32 cellular contexts compared by ENCODE assay signal in genomic region chr3:133532951-133533350, GRCh38. TPM values are rescaled to one million over a fixed set of nuclear protein-coding genes. Genes with fewer than 3 reads are reported as not detected.
DNase-seq lines count a peak whose midpoint lies in the region; FAIRE-seq and TF ChIP-seq lines count a peak whose summit lies in the region.
"Had no signal": no experiment of that assay in that cellular context is flagged by ENCODE, and none has a peak within 500 bp of the region (broad histone marks: within the 10 kb centered on the region; RNA-seq: fewer than 3 reads in every experiment).

No MANE protein-coding gene starts in this region.

- H3K9ac ChIP-seq in H1 (replicated peaks in 1 of 4; ENCODE audit: extremely low read depth in 1 of 4, low read depth in 3 of 4, low read length in 3 of 4) (no peak overlapping the region), neuronal stem cell (ENCODE audit: low read depth, low read length, poor library complexity) (no peak overlapping the region), H9 (ENCODE audit: extremely low read depth, insufficient read length, low read length) (no peak overlapping the region)
- H3K9ac ChIP-seq: SK-N-SH had no signal

- H2BK5ac ChIP-seq in H1 (ENCODE audit: low read depth, low read length): no peak overlapping the region
- H2BK5ac ChIP-seq in neuronal stem cell (ENCODE audit: low read length): no peak overlapping the region
- no peak overlapping the region for H2BK5ac ChIP-seq in H9 (ENCODE audit: insufficient read length, low read length)

- intact Hi-C loops in Caco-2 (cut with micrococcal nuclease; ENCODE audit: unreplicated experiment): loop anchor here (2.0 to 5.0 kb wide), 2 partner anchors 34 to 39 kb away; partner anchors contain the start of gene CDV3

- no peak for TF ChIP-seq EP300 in H1 (IDR thresholded peaks at IDR 0.05; ENCODE audit: borderline replicate concordance in 1 of 2, low read depth in 2 of 2, low read length in 2 of 2)

- no peak overlapping the region for H2BK120ac ChIP-seq in H1 (replicated peaks; ENCODE audit: low read depth, low read length)
- no peak overlapping the region for H2BK120ac ChIP-seq in neuronal stem cell (ENCODE audit: low read depth, low read length)
- H2BK120ac ChIP-seq in H9 (ENCODE audit: low read depth, low read length, poor library complexity, severe bottlenecking): no peak overlapping the region

- H3T11ph ChIP-seq in H9 (ENCODE audit: low read length): no peak overlapping the region

- 92% methylated on average over 5 of the region's 5 CpGs; no CpG with 5 or more reads in 1 of the 2 experiments for WGBS in H1 (ENCODE audit: extremely low coverage in 1 of 2, insufficient coverage in 1 of 2, insufficient read length in 1 of 2, insufficient replicate concordance in 2 of 2, low coverage in 1 of 2, low lambda C conversion rate in 2 of 2, missing lambda C conversion rate in 1 of 2), 2 experiments
- WGBS in neuronal stem cell (ENCODE audit: extremely low coverage in 2 of 2, insufficient read length in 2 of 2, insufficient replicate concordance in 1 of 2), 2 donors: no CpG with 5 or more reads among the region's 5 CpGs
- no CpG with 5 or more reads among the region's 5 CpGs for WGBS in H9 (ENCODE audit: extremely low coverage, insufficient read length, low lambda C conversion rate)

- H3K79me2 ChIP-seq in H1 (ENCODE audit: control insufficient read depth in 1 of 2, insufficient read depth in 2 of 2, low read length in 2 of 2): no peaks in the 10 kb centered on the region
- H3K79me2 ChIP-seq in H9 (ENCODE audit: insufficient read depth, low read length): no peaks in the 10 kb centered on the region

- peak overlapping the region; percentile 53; the same call in 1 of the 2 replicates for H2AFZ ChIP-seq in H1 (ENCODE audit: low read length)
- no peak overlapping the region for H2AFZ ChIP-seq in neuronal stem cell (ENCODE audit: low read length)
- H2AFZ ChIP-seq in H9 (ENCODE audit: low read length): no peak overlapping the region

- H3K14ac ChIP-seq in H1 (ENCODE audit: insufficient read length): no peak overlapping the region
- H3K14ac ChIP-seq in neuronal stem cell (ENCODE audit: low read length): no peak overlapping the region
- H3K14ac ChIP-seq in H9 (ENCODE audit: insufficient read depth, low read length): no peak overlapping the region

- H3K27ac ChIP-seq in H1 (ENCODE audit: low read depth, low read length) (no peak overlapping the region), neuronal stem cell (replicated peaks; ENCODE audit: low read length) (no peak overlapping the region), H9 (ENCODE audit: insufficient read length, low read depth, low read length) (no peak overlapping the region)
- H3K27ac ChIP-seq: psoas muscle, sigmoid colon, tibial artery had no signal

- peak overlapping the region; percentile 95 for H3K27ac Mint-ChIP-seq in Caco-2 (ENCODE audit: unreplicated experiment)
- H3K27ac Mint-ChIP-seq in H9: no peak overlapping the region
- H3K27ac Mint-ChIP-seq: activated CD4-positive, alpha-beta memory T cell treated with anti-CD3 and anti-CD28 coated beads, Interleukin-2, amount 10 ng/mL, durations not matched to agents 7 days and 5 days; activated naive CD8-positive, alpha-beta T cell treated with anti-CD3 and anti-CD28 coated beads, Interleukin-2, amount 50 U/mL, for 24 hours; CD8-positive, alpha-beta T cell; naive B cell; T-helper 1 cell treated with Interleukin-12 subunit alpha and Interleukin-12 subunit beta and Interleukin-4 antibody, amounts not matched to agents 30 μg/mL and 1 μg/mL, for 36 hours had no signal

- no peak overlapping the region for H4K5ac ChIP-seq in H1 (ENCODE audit: insufficient read length, low read depth, low read length)
- no peak overlapping the region for H4K5ac ChIP-seq in H9 (ENCODE audit: insufficient read length, low read depth, low read length)

- H4K20me1 ChIP-seq in H1 (replicated peaks in 1 of 2; ENCODE audit: control insufficient read depth in 1 of 2, insufficient read depth in 2 of 2, low read length in 2 of 2): no peaks in the 10 kb centered on the region
- no peaks in the 10 kb centered on the region for H4K20me1 ChIP-seq in H9 (ENCODE audit: control insufficient read depth, insufficient read depth, insufficient read length)

- CTCF ChIA-PET in Caco-2 (lab: Charles Lee) (interaction anchor here (0.6 to 1.5 kb wide), 3 partner anchors 14 to 46 kb away, joined by 3 to 4 read pairs (median 4); no protein-coding TSS in a partner anchor), H1 (lab: Charles Lee; ENCODE audit: partially characterized antibody) (interaction anchor here (0.6 kb wide), 1 partner anchor 785 kb away, joined by 3 read pairs; no protein-coding TSS in a partner anchor)

- peaks cover 45% of the 10 kb centered on the region for H3K4me1 Mint-ChIP-seq in Caco-2 (ENCODE audit: low read depth, unreplicated experiment)
- peaks cover 0 to 4% of the 10 kb centered on the region in 2 experiments; a peak in 1 of 4 replicates for H3K4me1 Mint-ChIP-seq in H9
- H3K4me1 Mint-ChIP-seq: activated CD4-positive, alpha-beta memory T cell treated with anti-CD3 and anti-CD28 coated beads, Interleukin-2, amount 10 ng/mL, durations not matched to agents 7 days and 5 days; activated naive CD8-positive, alpha-beta T cell treated with anti-CD3 and anti-CD28 coated beads, Interleukin-2, amount 50 U/mL, for 24 hours had no signal

- DNase-seq in Caco-2 (peak; percentile 31 to 62), LHCN-M2 (ENCODE audit: low read depth) (peak; percentile 49), H1 (ENCODE audit: low read depth in 1 of 2, low spot score in 2 of 2) (no peak), myocyte (ENCODE audit: low read depth) (peak; percentile 94), neuronal stem cell (ENCODE audit: low spot score) (no peak), frontal cortex (ENCODE audit: low spot score in 2 of 2) (no peak), H9 (no peak), HuH-7 (ENCODE audit: low spot score) (no peak)
- DNase-seq: activated CD4-positive, alpha-beta memory T cell treated with anti-CD3 and anti-CD28 coated beads, Interleukin-2, amount 10 ng/mL, durations not matched to agents 7 days and 5 days; activated CD4-positive, alpha-beta T cell treated with anti-CD3 and anti-CD28 coated beads for 1 hour; activated CD8-positive, alpha-beta memory T cell treated with anti-CD3 and anti-CD28 coated beads, Interleukin-2, amount 50 U/mL, for 4 hours; activated naive CD4-positive, alpha-beta T cell; activated naive CD8-positive, alpha-beta T cell treated with anti-CD3 and anti-CD28 coated beads, Interleukin-2, amount 50 U/mL, for 24 hours; BE2C; CD8-positive, alpha-beta T cell; cerebellar nuclear complex; glutamatergic neuron; naive B cell; NCI-H1105; NCI-H187 treated with DMSO at 0.1 percent for 48 hours; NCI-H526 treated with DMSO at 0.1 percent for 48 hours; occipital lobe; PC-3; psoas muscle; sigmoid colon; SK-N-SH; stimulated activated CD4-positive, alpha-beta T cell treated with anti-CD3 and anti-CD28 coated beads, Interleukin-4, amount 100 ng/mL, for 24 hours; tibial artery had no signal

- TF ChIP-seq CTCF in Caco-2 (IDR thresholded peaks at IDR 0.05; ENCODE audit: insufficient read depth in 1 of 2, low read depth in 1 of 2, low read length in 1 of 2, severe bottlenecking in 1 of 2, unreplicated experiment in 1 of 2): no peak
- no peak for TF ChIP-seq CTCF in H1 (IDR thresholded peaks at IDR 0.05; ENCODE audit: control extremely low read depth in 1 of 3, insufficient read depth in 1 of 3, low read depth in 1 of 3, low read length in 3 of 3)
- no peak for TF ChIP-seq CTCF in H9 (conservative IDR thresholded peaks at IDR 0.05)

- H3K27me3 Mint-ChIP-seq in Caco-2 (ENCODE audit: insufficient read depth, unreplicated experiment): no peaks in the 10 kb centered on the region
- no peaks in the 10 kb centered on the region for H3K27me3 Mint-ChIP-seq in H9 (ENCODE audit: low read depth)
- H3K27me3 Mint-ChIP-seq: activated CD4-positive, alpha-beta memory T cell treated with anti-CD3 and anti-CD28 coated beads, Interleukin-2, amount 10 ng/mL, durations not matched to agents 7 days and 5 days; activated naive CD8-positive, alpha-beta T cell treated with anti-CD3 and anti-CD28 coated beads, Interleukin-2, amount 50 U/mL, for 24 hours had no signal

- H3K4ac ChIP-seq in H1 (replicated peaks; ENCODE audit: insufficient read length, low read depth, low read length) (no peak overlapping the region), neuronal stem cell (ENCODE audit: low read length) (no peak overlapping the region), H9 (ENCODE audit: low read depth, low read length) (no peak overlapping the region)

- H3K23ac ChIP-seq in H1 (ENCODE audit: insufficient read length) (no peak overlapping the region), neuronal stem cell (ENCODE audit: low read depth, low read length, poor library complexity) (no peak overlapping the region), H9 (ENCODE audit: insufficient read length, low read depth, low read length) (no peak overlapping the region)

- H3K4me2 ChIP-seq in H1 (ENCODE audit: insufficient read depth in 1 of 2, low read depth in 2 of 2, low read length in 2 of 2) (no peak overlapping the region), neuronal stem cell (ENCODE audit: insufficient read depth, low read length, poor library complexity, severe bottlenecking) (no peak overlapping the region), H9 (ENCODE audit: insufficient read depth, insufficient read length, low read length) (no peak overlapping the region)
- H3K4me2 ChIP-seq: SK-N-SH had no signal

- TF ChIP-seq POLR2A in H1 (IDR thresholded peaks at IDR 0.05; ENCODE audit: control extremely low read depth in 1 of 2, low read depth in 2 of 2, low read length in 2 of 2): no peak

- H3K18ac ChIP-seq in H1 (ENCODE audit: extremely low read depth, low read length) (no peak overlapping the region), neuronal stem cell (ENCODE audit: low read length) (no peak overlapping the region), H9 (ENCODE audit: insufficient read length, low read depth, low read length) (no peak overlapping the region)

- no peak overlapping the region for H4K91ac ChIP-seq in H1 (replicated peaks; ENCODE audit: insufficient read length, low read length)
- no peak overlapping the region for H4K91ac ChIP-seq in neuronal stem cell (ENCODE audit: low read depth, low read length, poor library complexity)
- no peak overlapping the region for H4K91ac ChIP-seq in H9 (ENCODE audit: insufficient read length, low read depth, low read length)

- H3K4me3 Mint-ChIP-seq in Caco-2 (ENCODE audit: unreplicated experiment): peak overlapping the region; percentile 59
- no peak overlapping the region for H3K4me3 Mint-ChIP-seq in H9
- H3K4me3 Mint-ChIP-seq: activated CD4-positive, alpha-beta memory T cell treated with anti-CD3 and anti-CD28 coated beads, Interleukin-2, amount 10 ng/mL, durations not matched to agents 7 days and 5 days; activated naive CD8-positive, alpha-beta T cell treated with anti-CD3 and anti-CD28 coated beads, Interleukin-2, amount 50 U/mL, for 24 hours; brain; CD8-positive, alpha-beta T cell; naive B cell; T-helper 1 cell treated with Interleukin-12 subunit alpha and Interleukin-12 subunit beta and Interleukin-4 antibody, amounts not matched to agents 30 μg/mL and 1 μg/mL, for 36 hours had no signal

- no peak overlapping the region for H3K4me3 ChIP-seq in Caco-2 (ENCODE audit: low read depth, low read length)
- no peak overlapping the region for H3K4me3 ChIP-seq in H1 (ENCODE audit: extremely low read depth in 1 of 4, insufficient read depth in 2 of 4, low read depth in 3 of 4, low read length in 4 of 4)
- no peak overlapping the region for H3K4me3 ChIP-seq in neuronal stem cell (ENCODE audit: low read length in 2 of 2)
- H3K4me3 ChIP-seq: psoas muscle, sigmoid colon, tibial artery had no signal

- H3K27me3 ChIP-seq in Caco-2 (replicated peaks; ENCODE audit: control insufficient read depth, insufficient read depth, low read length): no peaks in the 10 kb centered on the region
- H3K27me3 ChIP-seq in H1 (replicated peaks in 1 of 4; ENCODE audit: control insufficient read depth in 3 of 4, extremely low read depth in 1 of 4, insufficient read depth in 3 of 4, low read length in 3 of 4): no peaks in the 10 kb centered on the region
- H3K27me3 ChIP-seq in neuronal stem cell (ENCODE audit: control insufficient read depth in 3 of 3, insufficient read depth in 3 of 3, low read depth in 1 of 3, low read length in 3 of 3): no peaks in the 10 kb centered on the region
- no peaks in the 10 kb centered on the region for H3K27me3 ChIP-seq in H9 (ENCODE audit: insufficient read depth, low read length)
- H3K27me3 ChIP-seq: BE2C, sigmoid colon, tibial artery had no signal

- H3K36me3 ChIP-seq in Caco-2 (ENCODE audit: control insufficient read depth, insufficient read depth, low read length) (no peaks in the 10 kb centered on the region), H1 (ENCODE audit: control insufficient read depth in 2 of 4, insufficient read depth in 4 of 4, low read length in 3 of 4) (no peaks in the 10 kb centered on the region), neuronal stem cell (replicated peaks in 1 of 2; ENCODE audit: control insufficient read depth in 2 of 2, insufficient read depth in 2 of 2, low read length in 2 of 2) (no peaks in the 10 kb centered on the region)
- H3K36me3 ChIP-seq: BE2C, sigmoid colon, tibial artery had no signal

- H3K79me1 ChIP-seq in H1 (ENCODE audit: low read depth, low read length): no peaks in the 10 kb centered on the region
- H3K79me1 ChIP-seq in neuronal stem cell (ENCODE audit: low read depth, low read length): no peaks in the 10 kb centered on the region
- no peaks in the 10 kb centered on the region for H3K79me1 ChIP-seq in H9 (ENCODE audit: insufficient read depth, low read depth, low read length, poor library complexity, severe bottlenecking)

- no peak for TF ChIP-seq RAD21 in H1 (IDR thresholded peaks at IDR 0.05 in 1 of 2, conservative IDR thresholded peaks at IDR 0.05 in 1 of 2; ENCODE audit: low read depth in 2 of 2, low read length in 2 of 2)

- H3K36me3 Mint-ChIP-seq in Caco-2 (ENCODE audit: insufficient read depth, unreplicated experiment): peaks cover 5% of the 10 kb centered on the region
- peaks cover 0 to 2% (median 0%) of the 10 kb centered on the region in 3 experiments; a peak in 1 of 7 replicates for H3K36me3 Mint-ChIP-seq in H9 (ENCODE audit: insufficient read depth in 1 of 3, low read depth in 3 of 3)
- H3K36me3 Mint-ChIP-seq: brain; CD8-positive, alpha-beta T cell had no signal

- H3K4me1 ChIP-seq in Caco-2: peaks cover 50% of the 10 kb centered on the region
- H3K4me1 ChIP-seq in H1 (replicated peaks in 1 of 4; ENCODE audit: control insufficient read depth in 3 of 4, insufficient read depth in 4 of 4, low read length in 3 of 4): no peaks in the 10 kb centered on the region
- no peaks in the 10 kb centered on the region for H3K4me1 ChIP-seq in neuronal stem cell (ENCODE audit: control insufficient read depth in 2 of 2, insufficient read depth in 1 of 2, low read depth in 1 of 2, low read length in 2 of 2)
- H3K4me1 ChIP-seq in H9 (ENCODE audit: insufficient read depth, low read length): no peaks in the 10 kb centered on the region
- H3K4me1 ChIP-seq: BE2C, psoas muscle had no signal

- H4K8ac ChIP-seq in H1 (ENCODE audit: extremely low read depth, insufficient read depth, low read length): no peak overlapping the region
- no peak overlapping the region for H4K8ac ChIP-seq in neuronal stem cell (ENCODE audit: low read depth, low read length)
- no peak overlapping the region for H4K8ac ChIP-seq in H9 (replicated peaks; ENCODE audit: insufficient read length, low read depth, low read length)

- H2BK12ac ChIP-seq in H1 (ENCODE audit: low read depth, low read length) (no peak overlapping the region), neuronal stem cell (ENCODE audit: low read length) (no peak overlapping the region), H9 (ENCODE audit: insufficient read length, low read depth, low read length) (no peak overlapping the region)

- H3K9me3 Mint-ChIP-seq in Caco-2 (ENCODE audit: unreplicated experiment) (peaks cover 15% of the 10 kb centered on the region), H9 (peaks cover 3 to 6% of the 10 kb centered on the region in 2 experiments; a peak in 3 of 5 replicates)

- POLR2A ChIA-PET in Caco-2 (lab: Charles Lee) (interaction anchor here (0.6 to 1.0 kb wide), 3 partner anchors 14 to 40 kb away, joined by 3 to 4 read pairs (median 4); partner anchors contain the start of gene CDV3), H1 (lab: Charles Lee; ENCODE audit: partially characterized antibody) (interaction anchor here (1.2 kb wide), 1 partner anchor 40 kb away, joined by 5 read pairs; the partner anchor contains the start of gene CDV3)

- H3K23me2 ChIP-seq in H1 (ENCODE audit: low read depth, low read length) (peaks cover 1% of the 10 kb centered on the region; the same call in 1 of the 2 replicates), H9 (ENCODE audit: insufficient read length, low read depth, low read length, poor library complexity, severe bottlenecking) (no peaks in the 10 kb centered on the region)

- 0 out of 2 replicates have a peak, but pooled peaks cover 4% of the 10 kb centered on the region for H3K9me3 ChIP-seq in Caco-2
- H3K9me3 ChIP-seq in H1 (ENCODE audit: insufficient read depth in 2 of 2, low read depth in 1 of 2, low read length in 1 of 2): 0 out of 4 replicates have a peak, but pooled peaks cover 0 to 3% of the 10 kb centered on the region in 2 experiments
- no peaks in the 10 kb centered on the region for H3K9me3 ChIP-seq in neuronal stem cell (replicated peaks in 1 of 2; ENCODE audit: control insufficient read depth in 2 of 2, insufficient read depth in 1 of 2, low read depth in 1 of 2, low read length in 2 of 2)
- peaks cover 5% of the 10 kb centered on the region for H3K9me3 ChIP-seq in H9 (ENCODE audit: control insufficient read depth, low read depth, low read length)
- H3K9me3 ChIP-seq: BE2C, psoas muscle, sigmoid colon, SK-N-SH, tibial artery had no signal

- H2AK5ac ChIP-seq in H1 (ENCODE audit: low read depth, low read length) (no peak overlapping the region), neuronal stem cell (ENCODE audit: low read depth, low read length) (no peak overlapping the region), H9 (ENCODE audit: insufficient read length, low read length) (no peak overlapping the region)

- FAIRE-seq in H1 (lab: Jason Lieb, UNC) (no peak), frontal cortex (lab: Jason Lieb, UNC) (no peak)
- FAIRE-seq: GM12891, islet of Langerhans had no signal

- H2BK20ac ChIP-seq in H1 (ENCODE audit: low read length): no peak overlapping the region
- H2BK20ac ChIP-seq in H9 (ENCODE audit: low read depth, low read length, poor library complexity, severe bottlenecking): no peak overlapping the region

- H2BK15ac ChIP-seq in H1 (ENCODE audit: low read length) (no peak overlapping the region), neuronal stem cell (ENCODE audit: low read length) (no peak overlapping the region), H9 (ENCODE audit: low read depth, low read length) (no peak overlapping the region)

- no peak overlapping the region for H3K56ac ChIP-seq in H1 (replicated peaks; ENCODE audit: insufficient read length, low read depth, low read length)
- H3K56ac ChIP-seq in H9 (ENCODE audit: insufficient read length, low read depth, low read length): no peak overlapping the region

- no TSS peak for BruUV-seq in Caco-2 (replicated peaks; lab: Mats Ljungman, UMichigan)

RNA-seq across cellular contexts. Expression of gene CDV3, which starts 40.5 kb away (rescaled TPM):
- total RNA-seq in Caco-2 (2022) (260 and 284 TPM in 2 replicates), LHCN-M2 (2014; rRNA removed) (166 and 176 TPM in 2 replicates), myocyte (396 and 434 TPM in 2 replicates), frontal cortex (117 TPM), H9 (2021) (167 and 173 TPM in 2 replicates)
- 166 TPM for polyA plus RNA-seq in LHCN-M2 (2012)
- total RNA-seq in H1 (2021; fragmentation: NEBNext Ultra II Directional; extraction: Animal tissue kit (Norgen Biotek cat#: 25700)): 149 and 163 TPM in 2 replicates
- polyA plus RNA-seq in H1 (2011; rRNA removed): 16.8 and 29.4 TPM in 2 replicates
- polyA plus RNA-seq in H1 (2011; cell fraction: cytosol; rRNA removed): 40.4 TPM
- 19.2 TPM for polyA plus RNA-seq in H1 (2011; cell fraction: nucleus; rRNA removed)
- polyA plus RNA-seq in H1 (2012, experiment 1 of 2): 77.7 to 131 TPM (median 82.9 TPM) in 4 replicates
- 13.3 TPM for polyA plus RNA-seq in H1 (2012, experiment 2 of 2)
- 85.8 TPM for polyA plus RNA-seq in H1 (2013, experiment 1 of 2)
- 86.9 TPM for polyA plus RNA-seq in H1 (2013, experiment 2 of 2)
- 39.5 and 61.4 TPM in 2 replicates for polyA minus RNA-seq in H1 (2011; rRNA and poly(A)+ RNA removed)
- polyA minus RNA-seq in H1 (2011; cell fraction: cytosol; rRNA and poly(A)+ RNA removed): 53.3 TPM
- polyA minus RNA-seq in H1 (2011; cell fraction: nucleus; rRNA and poly(A)+ RNA removed): 51.8 TPM
- 192 TPM for polyA plus RNA-seq in myocyte (2012)
- 150 TPM for polyA plus RNA-seq in neuronal stem cell (2013, experiment 1 of 2)
- polyA plus RNA-seq in neuronal stem cell (2013, experiment 2 of 2): 147 TPM

Comparison
In these comparisons a context has a peak if more than half of its experiments do, and no peak if none do; other contexts are left out.
1. DNase-seq: peak in Caco-2 (2 of 2), LHCN-M2 (single experiment) and myocyte (single experiment); none in H1 (0 of 2), neuronal stem cell (single experiment), frontal cortex (0 of 2), H9 (single experiment) and HuH-7 (single experiment).